In genomic region chr4:25090516-25090915, GRCh38 we compare ENCODE assay signal across 1 cellular context.
TF ChIP-seq lines count a peak whose summit lies in the region.

No MANE protein-coding gene starts in this region.

TF ChIP-seq in GM23338, 12 proteins besides CTCF, POLR2A, EP300 and RAD21 (continued from another document):
- TF ChIP-seq POLR2AphosphoS5 (IDR thresholded peaks at IDR 0.05; ENCODE audit: low read depth) (no peak), EZH2 (IDR thresholded peaks at IDR 0.05; ENCODE audit: low read depth, unreplicated experiment) (no peak), EZH2phosphoT487 (IDR thresholded peaks at IDR 0.05; ENCODE audit: unreplicated experiment) (no peak)
TF ChIP-seq in GM23338: peak in this region for 0.
